Comparison of ENCODE assay signal across 11 cellular contexts in genomic region chr2:43168016-43168369, GRCh38. TPM values are rescaled to one million over a fixed set of nuclear protein-coding genes. Genes with fewer than 3 reads are reported as not detected.
DNase-seq lines count a peak whose midpoint lies in the region; ATAC-seq and TF ChIP-seq lines count a peak whose summit lies in the region.
"Had no signal": no experiment of that assay in that cellular context is flagged by ENCODE, and none has a peak within 500 bp of the region (broad histone marks: within the 10 kb centered on the region; RNA-seq: fewer than 3 reads in every experiment).

No MANE protein-coding gene starts in this region.

- DNase-seq in chondrocyte (ENCODE audit: low spot score) (no peak), nephron progenitor cell (no peak), NCI-H1417 treated with DMSO at 0.1 percent for 48 hours (lab: John Stamatoyannopoulos, UW) (no peak), SK-N-DZ (ENCODE audit: low spot score) (no peak)
- no peak for DNase-seq in activated CD8-positive, alpha-beta memory T cell treated with anti-CD3 and anti-CD28 coated beads, Interleukin-2, amount 50 U/mL, for 48 hours
- DNase-seq: central memory CD4-positive, alpha-beta T cell; NCI-H1694 had no signal

- H3K4me1 Mint-ChIP-seq in IgD-negative memory B cell (peaks cover 18 to 59% (median 38%) of the 10 kb centered on the region in 3 donors), chondrocyte (ENCODE audit: low read depth) (peaks cover 18% of the 10 kb centered on the region), nephron progenitor cell (peaks cover 51% of the 10 kb centered on the region)

- H3K27me3 ChIP-seq in BLaER1 treated with 17β-estradiol and CSF1 and Interleukin-3, amounts not matched to agents 10 nM and 100 nM: no peaks in the 10 kb centered on the region

- peaks cover 79 to 99% (median 90%) of the 10 kb centered on the region in 10 experiments for H3K4me1 ChIP-seq in BLaER1 treated with 17β-estradiol and CSF1 and Interleukin-3, amounts not matched to agents 10 nM and 100 nM
- H3K4me1 ChIP-seq: parathyroid adenoma had no signal

- peak overlapping the region; percentile 39 to 94 (median 87); a peak in 20 of 22 replicates for H3K27ac ChIP-seq in BLaER1 treated with 17β-estradiol and CSF1 and Interleukin-3, amounts not matched to agents 10 nM and 100 nM
- H3K27ac ChIP-seq: parathyroid adenoma had no signal

- H3K36me3 Mint-ChIP-seq in IgD-negative memory B cell: no peaks in the 10 kb centered on the region
- no peaks in the 10 kb centered on the region for H3K36me3 Mint-ChIP-seq in chondrocyte (ENCODE audit: low read depth)
- no peaks in the 10 kb centered on the region for H3K36me3 Mint-ChIP-seq in nephron progenitor cell (ENCODE audit: low read depth)

- H3K9ac ChIP-seq in BLaER1 treated with 17β-estradiol and CSF1 and Interleukin-3, amounts not matched to agents 10 nM and 100 nM: peak overlapping the region; percentile 5 to 79 (median 70); a peak in 19 of 22 replicates
- H3K9ac ChIP-seq: parathyroid adenoma had no signal

- H3K4me2 ChIP-seq in BLaER1 treated with 17β-estradiol and CSF1 and Interleukin-3, amounts not matched to agents 10 nM and 100 nM: peak overlapping the region; percentile 94 to 99 (median 97)

- no peak for ATAC-seq in GM21786 (IDR thresholded peaks at IDR 0.05; ENCODE audit: unreplicated experiment)

- H3K4me3 Mint-ChIP-seq in IgD-negative memory B cell (peak overlapping the region in 2 of 4 donors; percentile 41 to 91), chondrocyte (ENCODE audit: unreplicated experiment) (no peak overlapping the region), nephron progenitor cell (no peak overlapping the region)

- peak overlapping the region in 4 of 10 experiments; percentile 10 to 61 (median 36); a peak in 7 of 20 replicates for H3K4me3 ChIP-seq in BLaER1 treated with 17β-estradiol and CSF1 and Interleukin-3, amounts not matched to agents 10 nM and 100 nM

- no peaks in the 10 kb centered on the region for H3K9me3 ChIP-seq in BLaER1 treated with 17β-estradiol and CSF1 and Interleukin-3, amounts not matched to agents 10 nM and 100 nM (replicated peaks in 1 of 11)

- peaks cover 0 to 1% (median 0%) of the 10 kb centered on the region in 11 experiments; a peak in 1 of 22 replicates for H3K36me3 ChIP-seq in BLaER1 treated with 17β-estradiol and CSF1 and Interleukin-3, amounts not matched to agents 10 nM and 100 nM

- H3K27me3 Mint-ChIP-seq in IgD-negative memory B cell: no peaks in the 10 kb centered on the region
- no peaks in the 10 kb centered on the region for H3K27me3 Mint-ChIP-seq in chondrocyte (ENCODE audit: low read depth)
- H3K27me3 Mint-ChIP-seq in nephron progenitor cell (ENCODE audit: low read depth, poor library complexity): no peaks in the 10 kb centered on the region

- H3K27ac Mint-ChIP-seq in IgD-negative memory B cell (peak overlapping the region; percentile 82 to 99 (median 97)), chondrocyte (ENCODE audit: unreplicated experiment) (peak overlapping the region; percentile 75), nephron progenitor cell (peak overlapping the region; percentile 55)

- TF ChIP-seq CTCF in chondrocyte (IDR thresholded peaks at IDR 0.05) (no peak), nephron progenitor cell (IDR thresholded peaks at IDR 0.05) (no peak)

- peaks cover 0 to 33% (median 0%) of the 10 kb centered on the region in 11 experiments; a peak in 4 of 22 replicates for H4K20me1 ChIP-seq in BLaER1 treated with 17β-estradiol and CSF1 and Interleukin-3, amounts not matched to agents 10 nM and 100 nM

- H3K9me3 Mint-ChIP-seq in IgD-negative memory B cell: no peaks in the 10 kb centered on the region
- no peaks in the 10 kb centered on the region for H3K9me3 Mint-ChIP-seq in chondrocyte (ENCODE audit: low read depth)
- H3K9me3 Mint-ChIP-seq in nephron progenitor cell: no peaks in the 10 kb centered on the region

RNA-seq across cellular contexts. Expression of gene ZFP36L2, which starts 58.4 kb away (rescaled TPM):
- 249 TPM for polyA plus RNA-seq in IgD-negative memory B cell
- 95.8 to 103 TPM (median 98.3 TPM) in 3 replicates for total RNA-seq in chondrocyte
- polyA plus RNA-seq in SK-N-DZ (2014; cell fraction: cytosol; rRNA removed): 6.8 and 7.1 TPM in 2 replicates
- 4.0 and 4.1 TPM in 2 replicates for polyA plus RNA-seq in SK-N-DZ (2014; cell fraction: nucleus; rRNA removed)
